Comparison of ENCODE assay signal across 9 cellular contexts in the genomic region with DNA sequence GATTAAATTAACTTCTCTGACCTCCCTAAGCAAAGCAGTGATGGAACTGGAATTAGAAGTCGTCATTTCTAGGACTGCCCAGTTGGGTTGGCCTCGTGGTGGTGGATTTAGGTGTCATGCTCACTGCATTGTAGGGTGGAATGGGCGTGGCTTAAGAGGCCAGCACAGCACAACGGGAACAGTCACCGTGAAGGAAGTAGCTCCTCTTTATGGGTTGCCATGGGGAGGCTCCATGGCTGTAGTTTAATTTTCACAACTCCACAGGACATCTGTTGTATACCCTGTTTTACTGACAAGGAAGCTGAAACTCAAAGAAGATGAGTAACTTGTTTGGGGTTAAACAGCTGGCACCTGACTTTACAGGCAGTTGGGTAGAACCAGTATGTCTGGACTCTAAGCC.
DNase-seq lines count a peak whose midpoint lies in the region; ATAC-seq and TF ChIP-seq lines count a peak whose summit lies in the region.
"Had no signal": no experiment of that assay in that cellular context is flagged by ENCODE, and none has a peak within 500 bp of the region (broad histone marks: within the 10 kb centered on the region; RNA-seq: fewer than 3 reads in every experiment).

No MANE protein-coding gene starts in this region.

- no peaks in the 10 kb centered on the region for H3K27me3 Mint-ChIP-seq in activated CD4-positive, alpha-beta T cell treated with anti-CD3 and anti-CD28 coated beads, Interleukin-2, amount 10 ng/mL, durations not matched to agents 24 days and 14 days

- H3K4me3 ChIP-seq in lower leg skin (ENCODE audit: low read depth, poor library complexity, severe bottlenecking), result no peak overlapping the region
- H3K4me3 ChIP-seq: SJSA1 had no signal

- no peak for TF ChIP-seq POLR2A in lower leg skin (IDR thresholded peaks at IDR 0.05)

- peak overlapping the region; percentile 66 for H3K4me3 Mint-ChIP-seq in activated CD4-positive, alpha-beta T cell treated with anti-CD3 and anti-CD28 coated beads, Interleukin-2, amount 10 ng/mL, durations not matched to agents 24 days and 14 days

- no peak for TF ChIP-seq CTCF in lower leg skin (IDR thresholded peaks at IDR 0.05)

- peak; percentile 40 for ATAC-seq in HG03280 (IDR thresholded peaks at IDR 0.05; ENCODE audit: unreplicated experiment)
- ATAC-seq in left colon, result peak; percentile 93

- H3K36me3 Mint-ChIP-seq in activated CD4-positive, alpha-beta T cell treated with anti-CD3 and anti-CD28 coated beads, Interleukin-2, amount 10 ng/mL, durations not matched to agents 24 days and 14 days (ENCODE audit: low read depth), result peaks cover 67% of the 10 kb centered on the region

- peak overlapping the region; percentile 92 for H3K27ac Mint-ChIP-seq in activated CD4-positive, alpha-beta T cell treated with anti-CD3 and anti-CD28 coated beads, Interleukin-2, amount 10 ng/mL, durations not matched to agents 24 days and 14 days

- no peaks in the 10 kb centered on the region for H3K9me3 Mint-ChIP-seq in activated CD4-positive, alpha-beta T cell treated with anti-CD3 and anti-CD28 coated beads, Interleukin-2, amount 10 ng/mL, durations not matched to agents 24 days and 14 days

- intact Hi-C loops in activated CD4-positive, alpha-beta T cell treated with anti-CD3 and anti-CD28 coated beads, Interleukin-2, amount 10 ng/mL, durations not matched to agents 24 days and 14 days (cut with micrococcal nuclease), result loop anchor here (1.0 to 2.0 kb wide), 3 partner anchors 10 to 47 kb away; no protein-coding TSS in a partner anchor
- intact Hi-C loops in left colon (cut with DNase I, micrococcal nuclease), result no loop called here
- intact Hi-C loops in lower leg skin (cut with DNase I; ENCODE audit: low total_unique reads), result no loop called here

- WGBS in lower leg skin, 2 donors, result 58 to 68% methylated on average over 5 of the region's 5 CpGs

- H3K4me1 Mint-ChIP-seq in activated CD4-positive, alpha-beta T cell treated with anti-CD3 and anti-CD28 coated beads, Interleukin-2, amount 10 ng/mL, durations not matched to agents 24 days and 14 days, result peaks cover 71% of the 10 kb centered on the region

- DNase-seq in SKM-1 treated with dmso at 0.1 percent for 144 hours (lab: John Stamatoyannopoulos, UW; ENCODE audit: unreplicated experiment) (peak; percentile 13), SKM-1 (lab: John Stamatoyannopoulos, UW; ENCODE audit: unreplicated experiment) (no peak), left colon (peak; percentile 56 to 58), dedifferentiated amniotic fluid mesenchymal stem cell (ENCODE audit: extremely low spot score) (no peak), lower leg skin (ENCODE audit: low spot score in 2 of 2) (no peak), A172 (ENCODE audit: low spot score) (no peak)
- peak; percentile 87 for DNase-seq in activated CD4-positive, alpha-beta T cell treated with anti-CD3 and anti-CD28 coated beads, Interleukin-2, amount 10 ng/mL, durations not matched to agents 24 days and 14 days

Comparison
In these comparisons a context has a peak if more than half of its experiments do, and no peak if none do; other contexts are left out.
1. DNase-seq: peak in SKM-1 treated with dmso at 0.1 percent for 144 hours (single experiment), activated CD4-positive, alpha-beta T cell treated with anti-CD3 and anti-CD28 coated beads, Interleukin-2, amount 10 ng/mL, durations not matched to agents 24 days and 14 days (single experiment) and left colon (2 of 2); none in SKM-1 (single experiment), dedifferentiated amniotic fluid mesenchymal stem cell (single experiment), lower leg skin (0 of 2) and A172 (single experiment).